Comparison of ENCODE assay signal across 16 cellular contexts in genomic region chr3:100517276-100517675, GRCh38. TPM values are rescaled to one million over a fixed set of nuclear protein-coding genes. Genes with fewer than 3 reads are reported as not detected.
DNase-seq lines count a peak whose midpoint lies in the region; TF ChIP-seq lines count a peak whose summit lies in the region.
"Had no signal": no experiment of that assay in that cellular context is flagged by ENCODE, and none has a peak within 500 bp of the region (broad histone marks: within the 10 kb centered on the region; RNA-seq: fewer than 3 reads in every experiment).

No MANE protein-coding gene starts in this region.

- H2AFZ ChIP-seq in ACC112 (ENCODE audit: low read length, unreplicated experiment): no peak overlapping the region

- CTCF ChIA-PET in HEK293T (lab: Yijun Ruan, JAX): no interaction called here

- DNase-seq in fibroblast of gingiva (ENCODE audit: low read depth) (peak; percentile 81), vagina (ENCODE audit: extremely low spot score in 2 of 2) (no peak), HEK293T (ENCODE audit: extremely low spot score) (no peak)
- no peak for DNase-seq in stimulated activated naive CD4-positive, alpha-beta T cell treated with Interleukin-2 at 50 U/mL for 16 hours (lab: John Stamatoyannopoulos, UW)
- no peak for DNase-seq in activated CD8-positive, alpha-beta memory T cell treated with anti-CD3 and anti-CD28 coated beads for 24 hours
- DNase-seq: Calu3; CD8-positive, alpha-beta T cell; DMS79 treated with DMSO at 0.1 percent for 48 hours; GF-D8; GOT3; H7 had no signal

- POLR2A ChIA-PET in HEK293T (lab: Yijun Ruan, JAX): interaction anchor here (0.6 kb wide), 1 partner anchor 691 kb away, joined by 3 read pairs; no protein-coding TSS in a partner anchor

- H3K27me3 ChIP-seq in ACC112 (ENCODE audit: insufficient read depth, low read length) (no peaks in the 10 kb centered on the region), neutrophil (no peaks in the 10 kb centered on the region), vagina (no peaks in the 10 kb centered on the region)
- H3K27me3 ChIP-seq: BLaER1 treated with 17β-estradiol and CSF1 and Interleukin-3, amounts not matched to agents 10 nM and 100 nM had no signal

- no peak for TF ChIP-seq POLR2A in vagina (IDR thresholded peaks at IDR 0.05)

- TF ChIP-seq CTCF in neutrophil (IDR thresholded peaks at IDR 0.05) (no peak), vagina (IDR thresholded peaks at IDR 0.05) (no peak)

- H3K36me3 ChIP-seq in ACC112 (ENCODE audit: insufficient read depth, low read length) (peaks cover 12% of the 10 kb centered on the region), neutrophil (no peaks in the 10 kb centered on the region), vagina (no peaks in the 10 kb centered on the region)
- H3K36me3 ChIP-seq: BLaER1 treated with 17β-estradiol and CSF1 and Interleukin-3, amounts not matched to agents 10 nM and 100 nM had no signal

- H3K4me3 ChIP-seq in ACC112 (ENCODE audit: low read depth, low read length) (no peak overlapping the region), neutrophil (ENCODE audit: low read depth in 1 of 2, low read length in 1 of 2) (no peak overlapping the region), vagina (no peak overlapping the region)
- H3K4me3 ChIP-seq: A549; BLaER1 treated with 17β-estradiol and CSF1 and Interleukin-3, amounts not matched to agents 10 nM and 100 nM had no signal

- intact Hi-C loops in vagina (cut with DNase I): no loop called here

- H3K9me3 ChIP-seq in neutrophil (no peaks in the 10 kb centered on the region), vagina (no peaks in the 10 kb centered on the region)
- H3K9me3 ChIP-seq: A549; BLaER1 treated with 17β-estradiol and CSF1 and Interleukin-3, amounts not matched to agents 10 nM and 100 nM had no signal

- peaks cover 33% of the 10 kb centered on the region for H3K4me1 ChIP-seq in ACC112 (ENCODE audit: control insufficient read depth, insufficient read depth, low read length, unreplicated experiment)
- peaks cover 57 to 61% of the 10 kb centered on the region in 2 experiments for H3K4me1 ChIP-seq in neutrophil (ENCODE audit: control insufficient read depth in 1 of 2, insufficient read depth in 1 of 2, low read depth in 1 of 2, low read length in 1 of 2)
- H3K4me1 ChIP-seq in vagina: no peaks in the 10 kb centered on the region
- H3K4me1 ChIP-seq: BLaER1 treated with 17β-estradiol and CSF1 and Interleukin-3, amounts not matched to agents 10 nM and 100 nM had no signal

- peaks cover 20% of the 10 kb centered on the region for H3K79me2 ChIP-seq in ACC112 (ENCODE audit: control insufficient read depth, insufficient read depth, low read length, unreplicated experiment)

- H3K27ac ChIP-seq in ACC112 (ENCODE audit: low read depth, low read length): 0 out of 2 replicates have a peak overlapping the region, but pooled peaks have one; percentile 67
- peak overlapping the region; percentile 50 for H3K27ac ChIP-seq in neutrophil
- H3K27ac ChIP-seq in vagina: peak overlapping the region; percentile 1
- H3K27ac ChIP-seq: 22Rv1; A549; BLaER1 treated with 17β-estradiol and CSF1 and Interleukin-3, amounts not matched to agents 10 nM and 100 nM had no signal

TF ChIP-seq in HEK293T, 16 proteins besides CTCF, POLR2A, EP300 and RAD21:
- no peak for TF ChIP-seq L3MBTL2 (conservative IDR thresholded peaks at IDR 0.05)
- no peak for TF ChIP-seq TARDBP (IDR thresholded peaks at IDR 0.05)
- no peak for TF ChIP-seq CTBP1 (IDR thresholded peaks at IDR 0.05; ENCODE audit: borderline replicate concordance)
- TF ChIP-seq NFRKB (IDR thresholded peaks at IDR 0.05): no peak
- no peak for TF ChIP-seq FOXK2 (IDR thresholded peaks at IDR 0.05)

RNA-seq across cellular contexts. Expression of gene TMEM45A, which starts 24.9 kb away (rescaled TPM):
- 46.4 TPM for total RNA-seq in vagina

Comparison
In these comparisons a context has a peak if more than half of its experiments do, and no peak if none do; other contexts are left out.
1. H3K27ac ChIP-seq: peak in every context shown above with its lines; median percentile 67 in ACC112; 50 in neutrophil; 1 in vagina.